ENCODE assay signal across 2 cellular contexts in genomic region chr14:93036652-93037341, GRCh38.
A peak's percentile ranks its signal among the peaks of the same experiment; 100 is the strongest.
TF ChIP-seq lines count a peak whose summit lies in the region.

No MANE protein-coding gene starts in this region.

TF ChIP-seq in HCT116, 20 proteins besides CTCF, POLR2A, EP300 and RAD21 (continued from another document):
- TF ChIP-seq MAX (IDR thresholded peaks at IDR 0.05) (no peak), JUND (IDR thresholded peaks at IDR 0.05) (no peak), EZH2 (IDR thresholded peaks at IDR 0.05) (no peak), SIN3A (IDR thresholded peaks at IDR 0.05; ENCODE audit: low read depth) (no peak), EZH2phosphoT487 (IDR thresholded peaks at IDR 0.05; ENCODE audit: borderline replicate concordance) (no peak), EGR1 (IDR thresholded peaks at IDR 0.05; ENCODE audit: low read depth) (no peak), POLR2AphosphoS5 (IDR thresholded peaks at IDR 0.05; ENCODE audit: low read depth, low read length) (no peak), SP1 (IDR thresholded peaks at IDR 0.05; ENCODE audit: low read depth) (no peak), FOSL1 (IDR thresholded peaks at IDR 0.05; ENCODE audit: low read depth) (no peak), ATF3 (IDR thresholded peaks at IDR 0.05) (no peak), ELF1 (IDR thresholded peaks at IDR 0.05; ENCODE audit: borderline replicate concordance, low read depth) (no peak), ZFX (IDR thresholded peaks at IDR 0.05) (no peak), CBX3 (IDR thresholded peaks at IDR 0.05; ENCODE audit: low read depth) (no peak), YY1 (IDR thresholded peaks at IDR 0.05; ENCODE audit: extremely low read depth, insufficient replicate concordance, low read depth, low read length) (no peak), TCF7L2 (IDR thresholded peaks at IDR 0.05; ENCODE audit: borderline replicate concordance, extremely low read depth, insufficient read depth, insufficient read length) (no peak), ZBTB33 (IDR thresholded peaks at IDR 0.05; ENCODE audit: extremely low read depth, insufficient replicate concordance, low read length) (no peak)

TF ChIP-seq in GM12878, 131 proteins besides CTCF, POLR2A, EP300 and RAD21:
- TF ChIP-seq USF1 (IDR thresholded peaks at IDR 0.05; ENCODE audit: borderline replicate concordance, extremely low read length, insufficient read depth, low read depth, low read length), result no peak
- TF ChIP-seq TAF1 (IDR thresholded peaks at IDR 0.05; ENCODE audit: borderline replicate concordance, low read depth, low read length), result no peak
- TF ChIP-seq RBBP5 (conservative IDR thresholded peaks at IDR 0.05), result no peak
- TF ChIP-seq IKZF1 (conservative IDR thresholded peaks at IDR 0.05), result peak; percentile 55
- TF ChIP-seq NKRF (conservative IDR thresholded peaks at IDR 0.05), result no peak
- no peak for TF ChIP-seq SUPT20H (IDR thresholded peaks at IDR 0.05; ENCODE audit: borderline replicate concordance, control insufficient read depth, low read depth, low read length)
- peak; percentile 10; the same call in 1 of the 2 replicates for TF ChIP-seq LARP7 (IDR thresholded peaks at IDR 0.05)
- no peak for TF ChIP-seq MYC (IDR thresholded peaks at IDR 0.05; ENCODE audit: insufficient read depth, insufficient read length, insufficient replicate concordance, low read length, severe bottlenecking)
- peak; percentile 55; the same call in 1 of the 2 replicates for TF ChIP-seq RUNX3 (IDR thresholded peaks at IDR 0.05; ENCODE audit: low read length)
- TF ChIP-seq EED (IDR thresholded peaks at IDR 0.05; ENCODE audit: low read depth), result peak; percentile 41
- no peak for TF ChIP-seq POLR2AphosphoS5 (IDR thresholded peaks at IDR 0.05; ENCODE audit: low read length)
